18 cellular contexts compared by ENCODE assay signal in genomic region chr9:621199-621860, GRCh38.
DNase-seq lines count a peak whose midpoint lies in the region; ATAC-seq and TF ChIP-seq lines count a peak whose summit lies in the region.
"Had no signal": no experiment of that assay in that cellular context is flagged by ENCODE, and none has a peak within 500 bp of the region (broad histone marks: within the 10 kb centered on the region; RNA-seq: fewer than 3 reads in every experiment).

No MANE protein-coding gene starts in this region.

- TF ChIP-seq CTCF in NB4 (IDR thresholded peaks at IDR 0.05; ENCODE audit: low read depth, low read length) (no peak), adrenal gland (IDR thresholded peaks at IDR 0.05) (no peak), left lung (IDR thresholded peaks at IDR 0.05) (no peak)

- ATAC-seq in left lung (peak; percentile 69), GM21825 (IDR thresholded peaks at IDR 0.05; ENCODE audit: unreplicated experiment) (no peak), HG03139 (IDR thresholded peaks at IDR 0.05; ENCODE audit: unreplicated experiment) (no peak), GM19467 (IDR thresholded peaks at IDR 0.05; ENCODE audit: unreplicated experiment) (no peak)

- DNase-seq in NB4 (ENCODE audit: low read depth) (peak; percentile 82), adrenal gland (peak in 4 of 7 donors; percentile 13 to 52 (median 24)), left lung (peak in 1 of 2 donors; percentile 41), NCI-H1417 (lab: John Stamatoyannopoulos, UW) (no peak)
- DNase-seq: activated B cell treated with CpG ODN at 0.5 μM for 24 hours; activated naive CD4-positive, alpha-beta T cell treated with anti-CD3 and anti-CD28 coated beads, Interleukin-2, amount 10 ng/mL, durations not matched to agents 7 days and 5 days; brain microvascular endothelial cell; CD4-positive, CD25-positive, alpha-beta regulatory T cell; effector memory CD4-positive, alpha-beta T cell; immature natural killer cell; NCI-H1105; NCI-H226; occipital lobe; spleen had no signal

- H3K9ac ChIP-seq in subcutaneous abdominal adipose tissue (ENCODE audit: low read length in 5 of 5) = peak overlapping the region in 1 of 5 donors; percentile 77

- TF ChIP-seq POLR2A in NB4 (IDR thresholded peaks at IDR 0.05; ENCODE audit: extremely low read depth, insufficient read length) = no peak
- TF ChIP-seq POLR2A in adrenal gland (IDR thresholded peaks at IDR 0.05) = no peak

- 76 to 85% (median 79%) methylated on average over 10 of the region's 10 CpGs for WGBS in adrenal gland, 4 donors

- no peak overlapping the region for H3K4me3 ChIP-seq in NB4 (ENCODE audit: low read depth, low read length)
- H3K4me3 ChIP-seq in adrenal gland = no peak overlapping the region
- no peak overlapping the region for H3K4me3 ChIP-seq in left lung
- H3K4me3 ChIP-seq in subcutaneous abdominal adipose tissue (ENCODE audit: low read depth in 1 of 5, low read length in 5 of 5) = no peak overlapping the region
- H3K4me3 ChIP-seq: spleen had no signal

- H3K4me1 ChIP-seq in adrenal gland (replicated peaks in 1 of 2) (no peaks in the 10 kb centered on the region), left lung (peaks cover 0 to 12% of the 10 kb centered on the region in 2 donors), subcutaneous abdominal adipose tissue (ENCODE audit: control insufficient read depth in 5 of 5, insufficient read depth in 5 of 5, low read length in 5 of 5) (peaks cover 6 to 26% (median 18%) of the 10 kb centered on the region in 5 donors)
- H3K4me1 ChIP-seq: spleen had no signal

- H3K36me3 ChIP-seq in adrenal gland (replicated peaks in 1 of 2) = no peaks in the 10 kb centered on the region
- H3K36me3 ChIP-seq in left lung = no peaks in the 10 kb centered on the region
- no peaks in the 10 kb centered on the region for H3K36me3 ChIP-seq in subcutaneous abdominal adipose tissue (ENCODE audit: control insufficient read depth in 5 of 5, insufficient read depth in 5 of 5, low read length in 5 of 5)
- H3K36me3 ChIP-seq: brain microvascular endothelial cell, spleen had no signal

- no peaks in the 10 kb centered on the region for H3K27me3 ChIP-seq in adrenal gland
- H3K27me3 ChIP-seq in left lung = no peaks in the 10 kb centered on the region
- no peaks in the 10 kb centered on the region for H3K27me3 ChIP-seq in subcutaneous abdominal adipose tissue (ENCODE audit: control insufficient read depth in 5 of 5, insufficient read depth in 4 of 5, low read length in 5 of 5)
- H3K27me3 ChIP-seq: brain microvascular endothelial cell, spleen had no signal

- H3K9me3 ChIP-seq in adrenal gland (replicated peaks in 1 of 3) (no peaks in the 10 kb centered on the region), left lung (no peaks in the 10 kb centered on the region), subcutaneous abdominal adipose tissue (ENCODE audit: control insufficient read depth in 5 of 5, low read length in 5 of 5) (no peaks in the 10 kb centered on the region)
- H3K9me3 ChIP-seq: spleen had no signal

- intact Hi-C loops in adrenal gland (cut with DNase I) = loop anchor here in 1 of 2 donors (5.0 kb wide), 1 partner anchor 141 kb away; no protein-coding TSS in a partner anchor
- intact Hi-C loops in left lung (cut with DNase I) = no loop called here

- no peak overlapping the region for H3K27ac ChIP-seq in adrenal gland
- H3K27ac ChIP-seq in left lung = peak overlapping the region in 1 of 2 donors; percentile 62
- H3K27ac ChIP-seq in subcutaneous abdominal adipose tissue (ENCODE audit: low read depth, low read length) = peak overlapping the region; percentile 72
- H3K27ac ChIP-seq: brain microvascular endothelial cell had no signal

Comparison
In these comparisons a context has a peak if more than half of its experiments do, and no peak if none do; other contexts are left out.
1. DNase-seq: peak in NB4 (single experiment) and adrenal gland (4 of 7); none in NCI-H1417 (0 of 3).